Comparison of ENCODE assay signal across 8 cellular contexts in the genomic region with DNA sequence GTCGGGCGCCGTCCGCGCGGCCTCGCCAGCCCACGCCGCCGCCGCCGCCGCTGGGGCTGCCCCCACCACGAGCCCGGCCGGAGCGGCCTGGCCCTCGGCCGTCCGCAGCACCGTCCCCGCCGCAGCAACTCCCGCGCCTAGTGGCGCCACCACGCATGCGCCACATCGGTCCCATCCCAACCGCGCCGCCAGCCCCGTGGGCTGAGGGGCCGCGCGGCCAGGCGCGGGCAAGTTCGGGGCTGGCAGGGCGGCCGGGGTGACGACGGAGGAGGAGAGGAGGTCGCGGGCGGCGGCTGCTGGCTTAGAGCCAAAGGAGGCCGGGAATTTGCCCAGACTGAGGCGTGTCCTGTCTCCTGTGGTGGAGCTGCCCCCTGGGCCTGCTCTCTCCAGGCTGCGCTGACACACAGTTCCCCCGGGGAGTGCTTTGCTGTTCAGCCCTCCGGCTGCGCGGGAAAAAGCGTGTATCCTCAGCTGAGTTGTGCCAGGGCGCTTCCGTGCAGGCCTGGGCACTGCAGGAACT. TPM values are rescaled to one million over a fixed set of nuclear protein-coding genes. Genes with fewer than 3 reads are reported as not detected.
DNase-seq lines count a peak whose midpoint lies in the region; ATAC-seq and TF ChIP-seq lines count a peak whose summit lies in the region.

A gene (minus strand): TSS at position 298 of the 520 bp plus-strand sequence. CDS start 132 bp downstream, at position 166.

- H3K36me3 ChIP-seq in muscle layer of colon (ENCODE audit: insufficient read depth, low read length) (no peaks in the 10 kb centered on the region), upper lobe of right lung (no peaks in the 10 kb centered on the region)

- CTCF ChIA-PET in activated CD8-positive, alpha-beta T cell treated with anti-CD3 and anti-CD28 coated beads, Interleukin-2, amount 10 ng/mL, durations not matched to agents 7 days and 5 days (lab: Charles Lee): no interaction called here

- POLR2A ChIA-PET in activated CD8-positive, alpha-beta T cell treated with anti-CD3 and anti-CD28 coated beads, Interleukin-2, amount 10 ng/mL, durations not matched to agents 7 days and 5 days (lab: Charles Lee): no interaction called here

- H3K27ac ChIP-seq in muscle layer of colon (ENCODE audit: low read depth, low read length) (peak within 1 kb of the TSS; percentile 95), upper lobe of right lung (peak within 1 kb of the TSS; percentile 99)

- peak within 1 kb of the TSS; percentile 69 for H3K9ac ChIP-seq in muscle layer of colon (ENCODE audit: low read length)

- DNase-seq in CD14-positive monocyte (ENCODE audit: low spot score) (no peak), NCI-H128 (lab: John Stamatoyannopoulos, UW; ENCODE audit: unreplicated experiment) (peak; percentile 22), fibroblast of peridontal ligament (ENCODE audit: extremely low read depth) (peak; percentile 43), upper lobe of right lung (peak; percentile 93), DMS153 treated with DMSO at 0.1 percent for 48 hours (lab: John Stamatoyannopoulos, UW; ENCODE audit: unreplicated experiment) (no peak)
- DNase-seq in activated CD8-positive, alpha-beta T cell treated with anti-CD3 and anti-CD28 coated beads, Interleukin-2, amount 10 ng/mL, durations not matched to agents 7 days and 5 days: peak; percentile 20

- peak within 1 kb of the TSS; percentile 66 to 89 for H3K4me3 Mint-ChIP-seq in CD14-positive monocyte
- H3K4me3 Mint-ChIP-seq in activated CD8-positive, alpha-beta T cell treated with anti-CD3 and anti-CD28 coated beads, Interleukin-2, amount 10 ng/mL, durations not matched to agents 7 days and 5 days: no peak within 1 kb of the TSS

- peaks cover 10% of the 10 kb centered on the region for H3K4me1 ChIP-seq in muscle layer of colon (ENCODE audit: insufficient read depth, low read length)
- peaks cover 9% of the 10 kb centered on the region for H3K4me1 ChIP-seq in upper lobe of right lung

- intact Hi-C loops in CD14-positive monocyte (cut with micrococcal nuclease) (no loop called here), upper lobe of right lung (cut with DNase I) (no loop called here)

- no peaks in the 10 kb centered on the region for H3K9me3 ChIP-seq in muscle layer of colon (ENCODE audit: low read length)
- H3K9me3 ChIP-seq in upper lobe of right lung: no peaks in the 10 kb centered on the region

- ATAC-seq in GM21423 (IDR thresholded peaks at IDR 0.05; ENCODE audit: unreplicated experiment): peak; percentile 81
- ATAC-seq in activated CD8-positive, alpha-beta T cell treated with anti-CD3 and anti-CD28 coated beads, Interleukin-2, amount 10 ng/mL, durations not matched to agents 7 days and 5 days: peak; percentile 70
- ATAC-seq in upper lobe of right lung: peak; percentile 86

- TF ChIP-seq CTCF in CD14-positive monocyte (IDR thresholded peaks at IDR 0.05) (no peak), upper lobe of right lung (IDR thresholded peaks at IDR 0.05) (no peak)

- no peaks in the 10 kb centered on the region for H3K36me3 Mint-ChIP-seq in CD14-positive monocyte
- H3K36me3 Mint-ChIP-seq in activated CD8-positive, alpha-beta T cell treated with anti-CD3 and anti-CD28 coated beads, Interleukin-2, amount 10 ng/mL, durations not matched to agents 7 days and 5 days (ENCODE audit: low read depth): no peaks in the 10 kb centered on the region

- no peak within 1 kb of the TSS for H3K27ac Mint-ChIP-seq in CD14-positive monocyte
- no peak within 1 kb of the TSS for H3K27ac Mint-ChIP-seq in activated CD8-positive, alpha-beta T cell treated with anti-CD3 and anti-CD28 coated beads, Interleukin-2, amount 10 ng/mL, durations not matched to agents 7 days and 5 days

- H3K9me3 Mint-ChIP-seq in CD14-positive monocyte: peaks cover 0 to 9% (median 2%) of the 10 kb centered on the region in 7 donors
- H3K9me3 Mint-ChIP-seq in activated CD8-positive, alpha-beta T cell treated with anti-CD3 and anti-CD28 coated beads, Interleukin-2, amount 10 ng/mL, durations not matched to agents 7 days and 5 days (ENCODE audit: insufficient read depth): peaks cover 5% of the 10 kb centered on the region

- H3K4me1 Mint-ChIP-seq in CD14-positive monocyte: peaks cover 10% of the 10 kb centered on the region
- no peaks in the 10 kb centered on the region for H3K4me1 Mint-ChIP-seq in activated CD8-positive, alpha-beta T cell treated with anti-CD3 and anti-CD28 coated beads, Interleukin-2, amount 10 ng/mL, durations not matched to agents 7 days and 5 days (ENCODE audit: low read depth)

- peaks cover 1 to 20% (median 7%) of the 10 kb centered on the region in 3 donors for H3K27me3 Mint-ChIP-seq in CD14-positive monocyte (ENCODE audit: low read depth in 3 of 3)
- H3K27me3 Mint-ChIP-seq in activated CD8-positive, alpha-beta T cell treated with anti-CD3 and anti-CD28 coated beads, Interleukin-2, amount 10 ng/mL, durations not matched to agents 7 days and 5 days (ENCODE audit: low read depth): peaks cover 8% of the 10 kb centered on the region

- H3K27me3 ChIP-seq in muscle layer of colon (ENCODE audit: control insufficient read depth in 1 of 2, insufficient read depth in 2 of 2, low read length in 2 of 2) (no peaks in the 10 kb centered on the region), upper lobe of right lung (no peaks in the 10 kb centered on the region)

- H3K4me3 ChIP-seq in muscle layer of colon (ENCODE audit: low read depth in 1 of 2, low read length in 2 of 2) (peak within 1 kb of the TSS; percentile 77 to 93), upper lobe of right lung (peak within 1 kb of the TSS; percentile 89)

RNA-seq across cellular contexts. Expression of the gene that starts here (rescaled TPM):
- polyA plus RNA-seq in CD14-positive monocyte: 1 to 10 TPM in 1 of 2 donors, under 1 TPM in 1; 0.87 to 1.8 TPM
- total RNA-seq in activated CD8-positive, alpha-beta T cell treated with anti-CD3 and anti-CD28 coated beads, Interleukin-2, amount 10 ng/mL, durations not matched to agents 7 days and 5 days: under 1 TPM; 0.10 to 0.21 TPM
- 15.0 TPM for total RNA-seq in upper lobe of right lung

Comparison
In these comparisons a context has a peak if more than half of its experiments do, and no peak if none do; other contexts are left out.
1. RNA of the gene that starts here (total RNA-seq): 15.0 TPM in upper lobe of right lung (single experiment); 0.10 to 0.21 TPM in activated CD8-positive, alpha-beta T cell treated with anti-CD3 and anti-CD28 coated beads, Interleukin-2, amount 10 ng/mL, durations not matched to agents 7 days and 5 days; every median in the first group is over 10 times any median in the second.
2. Peak in DNase-seq and ATAC-seq in activated CD8-positive, alpha-beta T cell treated with anti-CD3 and anti-CD28 coated beads, Interleukin-2, amount 10 ng/mL, durations not matched to agents 7 days and 5 days; RNA of the gene not detected or under 1 TPM.
3. DNase-seq: peak in NCI-H128 (single experiment), fibroblast of peridontal ligament (single experiment) and upper lobe of right lung (single experiment); none in CD14-positive monocyte (single experiment) and DMS153 treated with DMSO at 0.1 percent for 48 hours (single experiment).
4. Peak in every context shown above with its lines, with median percentiles within 50 percentile points of each other: ATAC-seq.